Comparison of ENCODE assay signal across 1 cellular context in genomic region chr5:65382582-65382981, GRCh38.
TF ChIP-seq lines count a peak whose summit lies in the region.

No MANE protein-coding gene starts in this region.

TF ChIP-seq in HCT116, 20 proteins besides CTCF, POLR2A, EP300 and RAD21:
- no peak for TF ChIP-seq REST (IDR thresholded peaks at IDR 0.05; ENCODE audit: low read depth)
- no peak for TF ChIP-seq SP1 (IDR thresholded peaks at IDR 0.05; ENCODE audit: low read depth)
- no peak for TF ChIP-seq YY1 (IDR thresholded peaks at IDR 0.05; ENCODE audit: extremely low read depth, insufficient replicate concordance, low read depth, low read length)
- TF ChIP-seq ELF1 (IDR thresholded peaks at IDR 0.05; ENCODE audit: borderline replicate concordance, low read depth) = no peak
- no peak for TF ChIP-seq ATF3 (IDR thresholded peaks at IDR 0.05)
- TF ChIP-seq CEBPB (IDR thresholded peaks at IDR 0.05; ENCODE audit: low read depth) = no peak
- no peak for TF ChIP-seq TCF7L2 (IDR thresholded peaks at IDR 0.05; ENCODE audit: borderline replicate concordance, extremely low read depth, insufficient read depth, insufficient read length)
- TF ChIP-seq MAX (IDR thresholded peaks at IDR 0.05) = no peak
TF ChIP-seq in HCT116: peak in this region for 0.
